ENCODE assay signal across 33 cellular contexts in genomic region chr3:139611540-139611939, GRCh38.
"Had no signal": no experiment of that assay in that cellular context is flagged by ENCODE, and none has a peak within 500 bp of the region (broad histone marks: within the 10 kb centered on the region; RNA-seq: fewer than 3 reads in every experiment).

No MANE protein-coding gene starts in this region.

- H3K36me3 ChIP-seq: brain microvascular endothelial cell, Peyer's patch, WERI-Rb-1 had no signal

- FAIRE-seq: colon had no signal

- ATAC-seq: activated CD8-positive, alpha-beta T cell treated with anti-CD3 and anti-CD28 coated beads for 36 hours; activated T-cell treated with anti-CD3 and anti-CD28 coated beads, Interleukin-2, amount 50 U/mL, for 72 hours; activated T-helper 17 cell treated with anti-CD3 and anti-CD28 coated beads, Interleukin-2, amount 50 U/mL, for 72 hours; PC-3 had no signal

- H3K27ac ChIP-seq: brain microvascular endothelial cell, Peyer's patch, WERI-Rb-1 had no signal

- H3K27me3 ChIP-seq: brain microvascular endothelial cell, Peyer's patch had no signal

- H3K4me3 ChIP-seq: Peyer's patch had no signal

- H3K9me3 ChIP-seq: Peyer's patch had no signal

- DNase-seq: activated CD4-positive, alpha-beta T cell treated with anti-CD3 and anti-CD28 coated beads for 1 hour; activated CD4-positive, alpha-beta T cell treated with anti-CD3 and anti-CD28 coated beads for 48 hours; activated CD4-positive, alpha-beta T cell treated with anti-CD3 and anti-CD28 coated beads, Interleukin-2, amount 50 U/mL, for 4 hours; activated CD4-positive, CD25-positive, alpha-beta regulatory T cell; activated CD8-positive, alpha-beta T cell treated with anti-CD3 and anti-CD28 coated beads for 36 hours; activated effector memory CD4-positive, alpha-beta T cell treated with anti-CD3 and anti-CD28 coated beads, Interleukin-2, amount 50 U/mL, for 16 hours; activated naive CD4-positive, alpha-beta T cell; activated naive CD4-positive, alpha-beta T cell treated with anti-CD3 and anti-CD28 coated beads, Interleukin-2, amount 50 U/mL, for 16 hours; activated naive CD8-positive, alpha-beta T cell treated with anti-CD3 and anti-CD28 coated beads for 36 hours; activated T-cell treated with anti-CD3 and anti-CD28 coated beads, Interleukin-2, amount 50 U/mL, for 1 hour; activated T-cell treated with anti-CD3 and anti-CD28 coated beads, Interleukin-2, amount 50 U/mL, for 72 hours; amniotic stem cell; aorta; brain microvascular endothelial cell; central memory CD4-positive, alpha-beta T cell; MM.1S; MV-4-11; NCI-H1092; NCI-H1436 treated with DMSO at 0.1 percent for 48 hours; NCI-H1694 treated with DMSO at 0.1 percent for 48 hours; NCI-H2029; NCI-H2107; NCI-H226; NCI-H524 treated with DMSO at 0.1 percent for 48 hours; NK-92 treated with Interleukin-12 subunit alpha and Interleukin-12 subunit beta, amount 100 ng/mL, for 24 hours; PC-3; Peyer's patch; RPMI8226; SHP77 treated with DMSO at 0.1 percent for 48 hours; T1000; WERI-Rb-1 had no signal

- H3K4me1 ChIP-seq: Peyer's patch had no signal
